ENCODE assay signal across 38 cellular contexts in the genomic region with DNA sequence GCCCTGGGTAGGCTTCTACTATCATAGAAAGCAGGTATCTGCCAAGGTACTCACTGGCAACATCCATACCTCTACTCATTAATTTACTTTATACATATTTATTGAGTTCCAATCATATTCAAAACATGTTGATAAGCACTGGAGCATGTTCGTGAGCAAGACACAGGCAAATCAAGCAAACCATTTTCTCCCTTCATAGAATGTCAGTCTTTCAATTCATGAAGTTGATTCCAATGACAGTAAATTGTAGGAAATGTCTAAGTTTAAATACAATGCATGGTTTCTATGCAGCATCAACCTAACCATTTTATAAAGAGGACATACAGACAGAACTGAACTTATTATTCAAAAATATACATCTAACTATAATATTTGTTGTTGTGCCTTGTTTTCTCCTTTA.
"Had no signal": no experiment of that assay in that cellular context is flagged by ENCODE, and none has a peak within 500 bp of the region (broad histone marks: within the 10 kb centered on the region; RNA-seq: fewer than 3 reads in every experiment).

No MANE protein-coding gene starts in this region.

- H3K27ac ChIP-seq: adrenal gland, ascending aorta, body of pancreas, brain microvascular endothelial cell, breast epithelium, cardiac muscle cell had no signal

- H3K27ac Mint-ChIP-seq: activated naive CD4-positive, alpha-beta T cell treated with anti-CD3 and anti-CD28 coated beads for 36 hours; activated naive CD4-positive, alpha-beta T cell treated with anti-CD3 and anti-CD28 coated beads, Interleukin-2, amount 10 ng/mL, durations not matched to agents 7 days and 5 days; activated naive CD4-positive, alpha-beta T cell treated with anti-CD3 and anti-CD28 coated beads, Interleukin-2, amount 50 U/mL, for 24 hours; activated naive CD4-positive, alpha-beta T cell treated with anti-CD3 and anti-CD28 coated beads, Interleukin-2, amount 50 U/mL, for 72 hours; activated naive CD8-positive, alpha-beta T cell; activated naive CD8-positive, alpha-beta T cell treated with anti-CD3 and anti-CD28 coated beads for 36 hours; activated naive CD8-positive, alpha-beta T cell treated with anti-CD3 and anti-CD28 coated beads, Interleukin-2, amount 10 ng/mL, durations not matched to agents 7 days and 5 days; activated naive CD8-positive, alpha-beta T cell treated with anti-CD3 and anti-CD28 coated beads, Interleukin-2, amount 50 U/mL, for 24 hours; activated T-cell treated with anti-CD3 and anti-CD28 coated beads, Interleukin-2, amount 50 U/mL, for 24 hours; activated T-cell treated with anti-CD3 and anti-CD28 coated beads, Interleukin-2, amount 50 U/mL, for 72 hours; activated T-helper 1 cell treated with anti-CD3 and anti-CD28 coated beads, Interleukin-12 subunit alpha, Interleukin-12 subunit beta, Interleukin-2, Interleukin-4 antibody, amounts not matched to agents 30 ng/mL and 10 ng/mL and 1 ng/mL, durations not matched to agents 14 hours and 24 hours and 36 hours; activated T-helper 17 cell treated with anti-CD3 and anti-CD28 coated beads, Interleukin-2, amount 50 U/mL, for 72 hours; activated T-helper 2 cell treated with anti-CD3 and anti-CD28 coated beads, Interferon-gamma antibody, Interleukin-2, Interleukin-4, amounts not matched to agents 10 μg/mL and 5 μg/mL and 100 μg/mL, durations not matched to agents 14 hours and 24 hours and 36 hours; brain had no signal

- DNase-seq: activated effector memory CD4-positive, alpha-beta T cell treated with anti-CD3 and anti-CD28 coated beads, Interleukin-2, amount 50 U/mL, for 16 hours; activated effector memory CD4-positive, alpha-beta T cell treated with Interleukin-2 at 50 U/mL for 16 hours; activated gamma-delta T cell; activated gamma-delta T cell treated with Interleukin-2 at 50 U/mL for 16 hours; activated naive CD4-positive, alpha-beta T cell; activated naive CD4-positive, alpha-beta T cell treated with anti-CD3 and anti-CD28 coated beads for 36 hours; activated naive CD4-positive, alpha-beta T cell treated with anti-CD3 and anti-CD28 coated beads, Interleukin-2, amount 10 ng/mL, durations not matched to agents 7 days and 5 days; activated naive CD4-positive, alpha-beta T cell treated with anti-CD3 and anti-CD28 coated beads, Interleukin-2, amount 50 U/mL, for 16 hours; activated naive CD4-positive, alpha-beta T cell treated with Interleukin-2 at 50 U/mL for 16 hours; activated naive CD8-positive, alpha-beta T cell treated with anti-CD3 and anti-CD28 coated beads for 36 hours; activated naive CD8-positive, alpha-beta T cell treated with anti-CD3 and anti-CD28 coated beads, Interleukin-2, amount 10 ng/mL, durations not matched to agents 7 days and 5 days; activated naive CD8-positive, alpha-beta T cell treated with anti-CD3 and anti-CD28 coated beads, Interleukin-2, amount 50 U/mL, for 24 hours; activated T-cell treated with anti-CD3 and anti-CD28 coated beads, Interleukin-2, amount 50 U/mL, for 1 hour; activated T-cell treated with anti-CD3 and anti-CD28 coated beads, Interleukin-2, amount 50 U/mL, for 24 hours; activated T-cell treated with anti-CD3 and anti-CD28 coated beads, Interleukin-2, amount 50 U/mL, for 4 hours; activated T-cell treated with anti-CD3 and anti-CD28 coated beads, Interleukin-2, amount 50 U/mL, for 48 hours; activated T-cell treated with anti-CD3 and anti-CD28 coated beads, Interleukin-2, amount 50 U/mL, for 72 hours; adrenal gland; amniotic stem cell; amygdala; anterior cingulate cortex; aorta; body of pancreas; brain microvascular endothelial cell; caudate nucleus; central memory CD4-positive, alpha-beta T cell; cerebellar nuclear complex had no signal

- H3K36me3 Mint-ChIP-seq: activated naive CD4-positive, alpha-beta T cell treated with anti-CD3 and anti-CD28 coated beads, Interleukin-2, amount 10 ng/mL, durations not matched to agents 7 days and 5 days; activated naive CD4-positive, alpha-beta T cell treated with anti-CD3 and anti-CD28 coated beads, Interleukin-2, amount 50 U/mL, for 24 hours; activated naive CD8-positive, alpha-beta T cell; activated naive CD8-positive, alpha-beta T cell treated with anti-CD3 and anti-CD28 coated beads for 36 hours; activated naive CD8-positive, alpha-beta T cell treated with anti-CD3 and anti-CD28 coated beads, Interleukin-2, amount 10 ng/mL, durations not matched to agents 7 days and 5 days; brain had no signal

- H3K4me3 ChIP-seq: adrenal gland, ascending aorta, body of pancreas, breast epithelium, cardiac muscle cell had no signal

- H3K27me3 Mint-ChIP-seq: activated naive CD4-positive, alpha-beta T cell treated with anti-CD3 and anti-CD28 coated beads, Interleukin-2, amount 10 ng/mL, durations not matched to agents 7 days and 5 days; activated naive CD4-positive, alpha-beta T cell treated with anti-CD3 and anti-CD28 coated beads, Interleukin-2, amount 50 U/mL, for 24 hours; activated naive CD8-positive, alpha-beta T cell; activated naive CD8-positive, alpha-beta T cell treated with anti-CD3 and anti-CD28 coated beads for 36 hours; activated naive CD8-positive, alpha-beta T cell treated with anti-CD3 and anti-CD28 coated beads, Interleukin-2, amount 10 ng/mL, durations not matched to agents 7 days and 5 days; activated naive CD8-positive, alpha-beta T cell treated with anti-CD3 and anti-CD28 coated beads, Interleukin-2, amount 50 U/mL, for 24 hours; activated T-cell treated with anti-CD3 and anti-CD28 coated beads, Interleukin-2, amount 50 U/mL, for 24 hours; activated T-helper 17 cell treated with anti-CD3 and anti-CD28 coated beads, Interleukin-2, amount 50 U/mL, for 72 hours; central memory CD8-positive, alpha-beta T cell had no signal

- H3K4me3 Mint-ChIP-seq: activated naive CD4-positive, alpha-beta T cell treated with anti-CD3 and anti-CD28 coated beads for 36 hours; activated naive CD4-positive, alpha-beta T cell treated with anti-CD3 and anti-CD28 coated beads, Interleukin-2, amount 10 ng/mL, durations not matched to agents 7 days and 5 days; activated naive CD4-positive, alpha-beta T cell treated with anti-CD3 and anti-CD28 coated beads, Interleukin-2, amount 50 U/mL, for 24 hours; activated naive CD8-positive, alpha-beta T cell; activated naive CD8-positive, alpha-beta T cell treated with anti-CD3 and anti-CD28 coated beads for 36 hours; activated naive CD8-positive, alpha-beta T cell treated with anti-CD3 and anti-CD28 coated beads, Interleukin-2, amount 10 ng/mL, durations not matched to agents 7 days and 5 days; activated naive CD8-positive, alpha-beta T cell treated with anti-CD3 and anti-CD28 coated beads, Interleukin-2, amount 50 U/mL, for 24 hours; activated T-cell treated with anti-CD3 and anti-CD28 coated beads, Interleukin-2, amount 50 U/mL, for 24 hours; activated T-cell treated with anti-CD3 and anti-CD28 coated beads, Interleukin-2, amount 50 U/mL, for 4 hours; activated T-cell treated with anti-CD3 and anti-CD28 coated beads, Interleukin-2, amount 50 U/mL, for 72 hours; activated T-helper 1 cell treated with anti-CD3 and anti-CD28 coated beads, Interleukin-12 subunit alpha, Interleukin-12 subunit beta, Interleukin-2, Interleukin-4 antibody, amounts not matched to agents 30 ng/mL and 10 ng/mL and 1 ng/mL, durations not matched to agents 14 hours and 24 hours and 36 hours; activated T-helper 17 cell treated with anti-CD3 and anti-CD28 coated beads, Interleukin-2, amount 50 U/mL, for 72 hours; brain; central memory CD8-positive, alpha-beta T cell had no signal

- ATAC-seq: activated naive CD4-positive, alpha-beta T cell treated with anti-CD3 and anti-CD28 coated beads, Interleukin-2, amount 50 U/mL, for 72 hours; activated naive CD8-positive, alpha-beta T cell treated with anti-CD3 and anti-CD28 coated beads, Interleukin-2, amount 50 U/mL, for 24 hours; activated T-cell treated with anti-CD3 and anti-CD28 coated beads, Interleukin-2, amount 50 U/mL, for 4 hours; activated T-cell treated with anti-CD3 and anti-CD28 coated beads, Interleukin-2, amount 50 U/mL, for 72 hours; activated T-helper 17 cell treated with anti-CD3 and anti-CD28 coated beads, Interleukin-2, amount 50 U/mL, for 72 hours; body of pancreas had no signal

- H3K27me3 ChIP-seq: adrenal gland, ascending aorta, body of pancreas, brain microvascular endothelial cell, breast epithelium, cardiac muscle cell had no signal

- H3K36me3 ChIP-seq: adrenal gland, ascending aorta, brain microvascular endothelial cell, breast epithelium, cardiac muscle cell had no signal

- H3K4me1 Mint-ChIP-seq: activated naive CD4-positive, alpha-beta T cell treated with anti-CD3 and anti-CD28 coated beads, Interleukin-2, amount 10 ng/mL, durations not matched to agents 7 days and 5 days; activated naive CD4-positive, alpha-beta T cell treated with anti-CD3 and anti-CD28 coated beads, Interleukin-2, amount 50 U/mL, for 24 hours; activated naive CD8-positive, alpha-beta T cell treated with anti-CD3 and anti-CD28 coated beads for 36 hours; activated naive CD8-positive, alpha-beta T cell treated with anti-CD3 and anti-CD28 coated beads, Interleukin-2, amount 10 ng/mL, durations not matched to agents 7 days and 5 days; activated naive CD8-positive, alpha-beta T cell treated with anti-CD3 and anti-CD28 coated beads, Interleukin-2, amount 50 U/mL, for 24 hours; activated T-helper 17 cell treated with anti-CD3 and anti-CD28 coated beads, Interleukin-2, amount 50 U/mL, for 72 hours; brain; central memory CD8-positive, alpha-beta T cell had no signal

- H3K9me3 ChIP-seq: adrenal gland, ascending aorta, body of pancreas, breast epithelium had no signal

- H3K9me3 Mint-ChIP-seq: brain had no signal
